Comparison of ENCODE assay signal across 32 cellular contexts in genomic region chr7:115642194-115642593, GRCh38.
"Had no signal": no experiment of that assay in that cellular context is flagged by ENCODE, and none has a peak within 500 bp of the region (broad histone marks: within the 10 kb centered on the region; RNA-seq: fewer than 3 reads in every experiment).

No MANE protein-coding gene starts in this region.

- H3K4me3 ChIP-seq: body of pancreas, breast epithelium had no signal

- FAIRE-seq: astrocyte had no signal

- H3K27me3 ChIP-seq: body of pancreas, brain microvascular endothelial cell, breast epithelium had no signal

- H3K9me3 ChIP-seq: body of pancreas had no signal

- H3K4me1 ChIP-seq: body of pancreas, breast epithelium had no signal

- H3K27ac ChIP-seq: body of pancreas, brain microvascular endothelial cell, breast epithelium, WERI-Rb-1 had no signal

- ATAC-seq: activated CD4-positive, alpha-beta T cell treated with anti-CD3 and anti-CD28 coated beads for 36 hours; activated CD4-positive, CD25-positive, alpha-beta regulatory T cell treated with anti-CD3 and anti-CD28 coated beads, Interleukin-2, amount 50 U/mL, for 24 hours; activated CD8-positive, alpha-beta memory T cell treated with anti-CD3 and anti-CD28 coated beads, Interleukin-2, amount 10 ng/mL, durations not matched to agents 7 days and 5 days; activated CD8-positive, alpha-beta T cell treated with anti-CD3 and anti-CD28 coated beads, Interleukin-2, amount 10 ng/mL, durations not matched to agents 7 days and 5 days; activated naive CD8-positive, alpha-beta T cell treated with anti-CD3 and anti-CD28 coated beads, Interleukin-2, amount 50 U/mL, for 24 hours; body of pancreas; WTC11 had no signal

- DNase-seq: activated CD4-positive, alpha-beta memory T cell treated with anti-CD3 and anti-CD28 coated beads, Interleukin-2, amount 10 ng/mL, durations not matched to agents 7 days and 5 days; activated CD4-positive, alpha-beta T cell treated with anti-CD3 and anti-CD28 coated beads for 1 hour; activated CD4-positive, alpha-beta T cell treated with anti-CD3 and anti-CD28 coated beads for 36 hours; activated CD4-positive, alpha-beta T cell treated with anti-CD3 and anti-CD28 coated beads for 48 hours; activated CD4-positive, alpha-beta T cell treated with anti-CD3 and anti-CD28 coated beads, Interleukin-2, amount 10 ng/mL, durations not matched to agents 7 days and 5 days; activated CD4-positive, alpha-beta T cell treated with anti-CD3 and anti-CD28 coated beads, Interleukin-2, amount 50 U/mL, for 48 hours; activated CD4-positive, CD25-positive, alpha-beta regulatory T cell; activated CD8-positive, alpha-beta memory T cell treated with anti-CD3 and anti-CD28 coated beads for 24 hours; activated CD8-positive, alpha-beta memory T cell treated with anti-CD3 and anti-CD28 coated beads, Interleukin-2, amount 10 ng/mL, durations not matched to agents 7 days and 5 days; activated CD8-positive, alpha-beta memory T cell treated with anti-CD3 and anti-CD28 coated beads, Interleukin-2, amount 50 U/mL, for 48 hours; activated CD8-positive, alpha-beta T cell treated with anti-CD3 and anti-CD28 coated beads, Interleukin-2, amount 10 ng/mL, durations not matched to agents 7 days and 5 days; activated effector memory CD4-positive, alpha-beta T cell treated with Interleukin-2 at 50 U/mL for 16 hours; activated gamma-delta T cell; activated naive CD4-positive, alpha-beta T cell treated with anti-CD3 and anti-CD28 coated beads, Interleukin-2, amount 10 ng/mL, durations not matched to agents 7 days and 5 days; activated naive CD4-positive, alpha-beta T cell treated with Interleukin-2 at 50 U/mL for 16 hours; activated naive CD8-positive, alpha-beta T cell treated with anti-CD3 and anti-CD28 coated beads, Interleukin-2, amount 10 ng/mL, durations not matched to agents 7 days and 5 days; activated naive CD8-positive, alpha-beta T cell treated with anti-CD3 and anti-CD28 coated beads, Interleukin-2, amount 50 U/mL, for 24 hours; activated T-cell treated with anti-CD3 and anti-CD28 coated beads, Interleukin-2, amount 50 U/mL, for 24 hours; activated T-cell treated with anti-CD3 and anti-CD28 coated beads, Interleukin-2, amount 50 U/mL, for 48 hours; amygdala; anterior cingulate cortex; body of pancreas; brain microvascular endothelial cell; central memory CD4-positive, alpha-beta T cell; T-helper 1 cell; T-helper 2 cell; T-helper 9 cell; WERI-Rb-1 had no signal

- H3K36me3 ChIP-seq: brain microvascular endothelial cell, WERI-Rb-1 had no signal
